ENCODE assay signal across 1 cellular context in the genomic region with DNA sequence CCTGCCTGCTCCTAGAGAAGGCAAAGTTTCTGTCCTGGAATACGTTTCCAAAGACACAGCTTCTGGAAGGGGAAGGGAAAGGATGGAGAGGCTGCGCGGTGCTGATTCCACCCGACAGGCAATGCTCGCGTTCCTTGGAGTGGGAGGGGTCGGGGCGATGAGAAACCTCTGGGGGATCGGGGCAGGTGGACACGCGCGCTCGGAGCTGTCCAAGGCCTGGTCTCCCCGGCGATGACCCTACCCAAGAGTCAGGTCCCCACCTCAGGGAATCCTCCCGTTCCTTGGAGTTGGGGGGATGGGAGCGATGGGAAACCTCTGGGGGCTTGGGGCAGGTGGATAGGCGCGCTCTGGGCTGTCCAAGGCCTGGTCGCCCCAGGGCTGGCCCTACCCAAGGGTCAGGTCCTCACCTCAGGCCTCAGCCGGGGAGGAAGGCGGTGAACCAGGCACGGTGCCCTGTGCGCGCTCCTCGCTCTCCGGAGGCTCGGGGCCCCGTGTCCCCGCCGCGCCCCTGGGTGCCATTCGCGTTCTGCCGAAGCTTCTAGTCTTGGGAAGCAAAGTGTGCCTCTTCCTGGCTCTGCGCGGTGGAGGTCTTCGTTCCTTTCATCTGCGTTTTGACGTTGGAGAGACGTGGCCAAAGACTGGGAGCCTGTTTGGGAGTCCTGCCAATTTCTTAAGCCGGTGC.
A peak's percentile ranks its signal among the peaks of the same experiment; 100 is the strongest.
TF ChIP-seq lines count a peak whose summit lies in the region.

No MANE protein-coding gene starts in this region.

TF ChIP-seq in H1, 55 proteins besides CTCF, POLR2A, EP300 and RAD21:
- TF ChIP-seq, protein P1, sequence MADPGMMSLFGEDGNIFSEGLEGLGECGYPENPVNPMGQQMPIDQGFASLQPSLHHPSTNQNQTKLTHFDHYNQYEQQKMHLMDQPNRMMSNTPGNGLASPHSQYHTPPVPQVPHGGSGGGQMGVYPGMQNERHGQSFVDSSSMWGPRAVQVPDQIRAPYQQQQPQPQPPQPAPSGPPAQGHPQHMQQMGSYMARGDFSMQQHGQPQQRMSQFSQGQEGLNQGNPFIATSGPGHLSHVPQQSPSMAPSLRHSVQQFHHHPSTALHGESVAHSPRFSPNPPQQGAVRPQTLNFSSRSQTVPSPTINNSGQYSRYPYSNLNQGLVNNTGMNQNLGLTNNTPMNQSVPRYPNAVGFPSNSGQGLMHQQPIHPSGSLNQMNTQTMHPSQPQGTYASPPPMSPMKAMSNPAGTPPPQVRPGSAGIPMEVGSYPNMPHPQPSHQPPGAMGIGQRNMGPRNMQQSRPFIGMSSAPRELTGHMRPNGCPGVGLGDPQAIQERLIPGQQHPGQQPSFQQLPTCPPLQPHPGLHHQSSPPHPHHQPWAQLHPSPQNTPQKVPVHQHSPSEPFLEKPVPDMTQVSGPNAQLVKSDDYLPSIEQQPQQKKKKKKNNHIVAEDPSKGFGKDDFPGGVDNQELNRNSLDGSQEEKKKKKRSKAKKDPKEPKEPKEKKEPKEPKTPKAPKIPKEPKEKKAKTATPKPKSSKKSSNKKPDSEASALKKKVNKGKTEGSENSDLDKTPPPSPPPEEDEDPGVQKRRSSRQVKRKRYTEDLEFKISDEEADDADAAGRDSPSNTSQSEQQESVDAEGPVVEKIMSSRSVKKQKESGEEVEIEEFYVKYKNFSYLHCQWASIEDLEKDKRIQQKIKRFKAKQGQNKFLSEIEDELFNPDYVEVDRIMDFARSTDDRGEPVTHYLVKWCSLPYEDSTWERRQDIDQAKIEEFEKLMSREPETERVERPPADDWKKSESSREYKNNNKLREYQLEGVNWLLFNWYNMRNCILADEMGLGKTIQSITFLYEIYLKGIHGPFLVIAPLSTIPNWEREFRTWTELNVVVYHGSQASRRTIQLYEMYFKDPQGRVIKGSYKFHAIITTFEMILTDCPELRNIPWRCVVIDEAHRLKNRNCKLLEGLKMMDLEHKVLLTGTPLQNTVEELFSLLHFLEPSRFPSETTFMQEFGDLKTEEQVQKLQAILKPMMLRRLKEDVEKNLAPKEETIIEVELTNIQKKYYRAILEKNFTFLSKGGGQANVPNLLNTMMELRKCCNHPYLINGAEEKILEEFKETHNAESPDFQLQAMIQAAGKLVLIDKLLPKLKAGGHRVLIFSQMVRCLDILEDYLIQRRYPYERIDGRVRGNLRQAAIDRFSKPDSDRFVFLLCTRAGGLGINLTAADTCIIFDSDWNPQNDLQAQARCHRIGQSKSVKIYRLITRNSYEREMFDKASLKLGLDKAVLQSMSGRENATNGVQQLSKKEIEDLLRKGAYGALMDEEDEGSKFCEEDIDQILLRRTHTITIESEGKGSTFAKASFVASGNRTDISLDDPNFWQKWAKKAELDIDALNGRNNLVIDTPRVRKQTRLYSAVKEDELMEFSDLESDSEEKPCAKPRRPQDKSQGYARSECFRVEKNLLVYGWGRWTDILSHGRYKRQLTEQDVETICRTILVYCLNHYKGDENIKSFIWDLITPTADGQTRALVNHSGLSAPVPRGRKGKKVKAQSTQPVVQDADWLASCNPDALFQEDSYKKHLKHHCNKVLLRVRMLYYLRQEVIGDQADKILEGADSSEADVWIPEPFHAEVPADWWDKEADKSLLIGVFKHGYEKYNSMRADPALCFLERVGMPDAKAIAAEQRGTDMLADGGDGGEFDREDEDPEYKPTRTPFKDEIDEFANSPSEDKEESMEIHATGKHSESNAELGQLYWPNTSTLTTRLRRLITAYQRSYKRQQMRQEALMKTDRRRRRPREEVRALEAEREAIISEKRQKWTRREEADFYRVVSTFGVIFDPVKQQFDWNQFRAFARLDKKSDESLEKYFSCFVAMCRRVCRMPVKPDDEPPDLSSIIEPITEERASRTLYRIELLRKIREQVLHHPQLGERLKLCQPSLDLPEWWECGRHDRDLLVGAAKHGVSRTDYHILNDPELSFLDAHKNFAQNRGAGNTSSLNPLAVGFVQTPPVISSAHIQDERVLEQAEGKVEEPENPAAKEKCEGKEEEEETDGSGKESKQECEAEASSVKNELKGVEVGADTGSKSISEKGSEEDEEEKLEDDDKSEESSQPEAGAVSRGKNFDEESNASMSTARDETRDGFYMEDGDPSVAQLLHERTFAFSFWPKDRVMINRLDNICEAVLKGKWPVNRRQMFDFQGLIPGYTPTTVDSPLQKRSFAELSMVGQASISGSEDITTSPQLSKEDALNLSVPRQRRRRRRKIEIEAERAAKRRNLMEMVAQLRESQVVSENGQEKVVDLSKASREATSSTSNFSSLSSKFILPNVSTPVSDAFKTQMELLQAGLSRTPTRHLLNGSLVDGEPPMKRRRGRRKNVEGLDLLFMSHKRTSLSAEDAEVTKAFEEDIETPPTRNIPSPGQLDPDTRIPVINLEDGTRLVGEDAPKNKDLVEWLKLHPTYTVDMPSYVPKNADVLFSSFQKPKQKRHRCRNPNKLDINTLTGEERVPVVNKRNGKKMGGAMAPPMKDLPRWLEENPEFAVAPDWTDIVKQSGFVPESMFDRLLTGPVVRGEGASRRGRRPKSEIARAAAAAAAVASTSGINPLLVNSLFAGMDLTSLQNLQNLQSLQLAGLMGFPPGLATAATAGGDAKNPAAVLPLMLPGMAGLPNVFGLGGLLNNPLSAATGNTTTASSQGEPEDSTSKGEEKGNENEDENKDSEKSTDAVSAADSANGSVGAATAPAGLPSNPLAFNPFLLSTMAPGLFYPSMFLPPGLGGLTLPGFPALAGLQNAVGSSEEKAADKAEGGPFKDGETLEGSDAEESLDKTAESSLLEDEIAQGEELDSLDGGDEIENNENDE (IDR thresholded peaks at IDR 0.05; ENCODE audit: insufficient replicate concordance, low read length) = no peak
- peak; percentile 99 for TF ChIP-seq SUZ12 (IDR thresholded peaks at IDR 0.05; ENCODE audit: low read length)
- TF ChIP-seq EZH2 (IDR thresholded peaks at IDR 0.05; ENCODE audit: low read depth, low read length, severe bottlenecking) = peak; percentile 99
- TF ChIP-seq RNF2 (IDR thresholded peaks at IDR 0.05; ENCODE audit: borderline replicate concordance, low read depth, low read length, missing control alignments, poor library complexity, severe bottlenecking) = peak; percentile 97
- peak; percentile 52 for TF ChIP-seq CTBP2 (IDR thresholded peaks at IDR 0.05; ENCODE audit: borderline replicate concordance, insufficient read depth, insufficient read length, low read length)
